13 cellular contexts compared by ENCODE assay signal in the genomic region with DNA sequence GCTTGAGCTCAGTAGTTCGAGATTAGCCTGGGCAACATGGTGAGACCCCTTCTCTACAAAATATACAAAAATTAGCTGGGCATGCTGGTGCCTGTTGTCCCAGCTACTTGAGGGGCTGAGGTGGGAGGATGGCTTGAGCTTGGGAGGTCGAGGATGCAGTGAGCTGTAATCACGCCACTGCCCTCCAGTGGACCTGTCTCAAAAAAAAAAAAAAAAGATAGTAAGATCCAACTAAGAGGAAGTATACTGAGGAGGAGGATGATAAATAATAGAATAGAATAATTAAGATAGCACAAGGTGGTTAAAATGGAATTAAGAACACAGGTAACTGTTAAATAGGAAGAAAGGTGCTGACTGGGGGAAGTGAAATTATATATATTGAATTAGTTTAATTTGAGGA. TPM values are rescaled to one million over a fixed set of nuclear protein-coding genes. Genes with fewer than 3 reads are reported as not detected.
DNase-seq lines count a peak whose midpoint lies in the region; FAIRE-seq and TF ChIP-seq lines count a peak whose summit lies in the region.
"Had no signal": no experiment of that assay in that cellular context is flagged by ENCODE, and none has a peak within 500 bp of the region (broad histone marks: within the 10 kb centered on the region; RNA-seq: fewer than 3 reads in every experiment).

No MANE protein-coding gene starts in this region.

- H3K27ac ChIP-seq in 22Rv1 (no peak overlapping the region), DOHH2 (ENCODE audit: low read depth, low read length) (no peak overlapping the region), OCI-LY1 (ENCODE audit: low read depth, low read length, poor library complexity, severe bottlenecking) (no peak overlapping the region), H1 (ENCODE audit: low read depth, low read length) (no peak overlapping the region), kidney (ENCODE audit: low read depth in 2 of 2, low read length in 2 of 2) (no peak overlapping the region)
- H3K27ac ChIP-seq: psoas muscle had no signal

- H4K8ac ChIP-seq in H1 (ENCODE audit: extremely low read depth, insufficient read depth, low read length): no peak overlapping the region

- H2AFZ ChIP-seq in OCI-LY1 (ENCODE audit: low read length) (no peak overlapping the region), H1 (ENCODE audit: low read length) (no peak overlapping the region)

- no peak overlapping the region for H2AK5ac ChIP-seq in H1 (ENCODE audit: low read depth, low read length)

- TF ChIP-seq EP300 in H1 (IDR thresholded peaks at IDR 0.05; ENCODE audit: borderline replicate concordance in 1 of 2, low read depth in 2 of 2, low read length in 2 of 2): no peak

- H3K18ac ChIP-seq in H1 (ENCODE audit: extremely low read depth, low read length): no peak overlapping the region

- no peak for TF ChIP-seq POLR2A in H1 (IDR thresholded peaks at IDR 0.05; ENCODE audit: control extremely low read depth in 1 of 2, low read depth in 2 of 2, low read length in 2 of 2)

- CTCF ChIA-PET in H1 (lab: Charles Lee; ENCODE audit: partially characterized antibody): interaction anchor here (0.5 to 1.4 kb wide), 3 partner anchors 37 to 189 kb away, joined by 3 to 5 read pairs (median 5); no protein-coding TSS in a partner anchor

- H3F3A ChIP-seq in DOHH2 (ENCODE audit: control insufficient read depth, insufficient read depth) (no peaks in the 10 kb centered on the region), OCI-LY1 (ENCODE audit: insufficient read depth, low read length) (no peaks in the 10 kb centered on the region; the same call in 1 of the 2 replicates)

- no peak overlapping the region for H2BK120ac ChIP-seq in H1 (replicated peaks; ENCODE audit: low read depth, low read length)

- no peaks in the 10 kb centered on the region for H3K79me1 ChIP-seq in H1 (ENCODE audit: low read depth, low read length)

- no peak overlapping the region for H2BK20ac ChIP-seq in H1 (ENCODE audit: low read length)

- no peak overlapping the region for H4K5ac ChIP-seq in H1 (ENCODE audit: insufficient read length, low read depth, low read length)

- H4K20me1 ChIP-seq in DOHH2 (ENCODE audit: control insufficient read depth, insufficient read depth, low read depth, low read length) (no peaks in the 10 kb centered on the region), OCI-LY1 (ENCODE audit: insufficient read depth, low read length) (no peaks in the 10 kb centered on the region), H1 (replicated peaks in 1 of 2; ENCODE audit: control insufficient read depth in 1 of 2, insufficient read depth in 2 of 2, low read length in 2 of 2) (no peaks in the 10 kb centered on the region)

- H3K36me3 ChIP-seq in DOHH2 (ENCODE audit: control insufficient read depth, low read length) (no peaks in the 10 kb centered on the region), OCI-LY1 (ENCODE audit: insufficient read depth, low read length) (no peaks in the 10 kb centered on the region), H1 (ENCODE audit: control insufficient read depth in 2 of 4, insufficient read depth in 4 of 4, low read length in 3 of 4) (no peaks in the 10 kb centered on the region), kidney (ENCODE audit: control insufficient read depth in 1 of 2, insufficient read depth in 2 of 2, low read length in 2 of 2) (no peaks in the 10 kb centered on the region)

- H3K9me2 ChIP-seq in DOHH2 (replicated peaks; ENCODE audit: control insufficient read depth, low read length): no peaks in the 10 kb centered on the region
- no peaks in the 10 kb centered on the region for H3K9me2 ChIP-seq in OCI-LY1 (ENCODE audit: low read depth, low read length)

- peak; percentile 54 to 58 for TF ChIP-seq RAD21 in H1 (IDR thresholded peaks at IDR 0.05 in 1 of 2, conservative IDR thresholded peaks at IDR 0.05 in 1 of 2; ENCODE audit: low read depth in 2 of 2, low read length in 2 of 2)

- H3K4me2 ChIP-seq in DOHH2 (ENCODE audit: low read length) (peak overlapping the region; percentile 43), OCI-LY1 (ENCODE audit: low read length) (no peak overlapping the region), H1 (ENCODE audit: insufficient read depth in 1 of 2, low read depth in 2 of 2, low read length in 2 of 2) (no peak overlapping the region)

- no peak overlapping the region for H3K14ac ChIP-seq in H1 (ENCODE audit: insufficient read length)

- H3K9ac ChIP-seq in OCI-LY1 (ENCODE audit: low read length) (no peak overlapping the region), H1 (replicated peaks in 1 of 4; ENCODE audit: extremely low read depth in 1 of 4, low read depth in 3 of 4, low read length in 3 of 4) (no peak overlapping the region), kidney (ENCODE audit: low read length in 2 of 2) (no peak overlapping the region)

- H3K4me3 ChIP-seq in DOHH2 (ENCODE audit: low read length): peak overlapping the region; percentile 10; the same call in 1 of the 2 replicates
- no peak overlapping the region for H3K4me3 ChIP-seq in OCI-LY1 (ENCODE audit: low read depth, low read length, poor library complexity, severe bottlenecking)
- H3K4me3 ChIP-seq in H1 (ENCODE audit: extremely low read depth in 1 of 4, insufficient read depth in 2 of 4, low read depth in 3 of 4, low read length in 4 of 4): no peak overlapping the region
- H3K4me3 ChIP-seq in kidney (ENCODE audit: low read length in 2 of 2): no peak overlapping the region
- H3K4me3 ChIP-seq: psoas muscle had no signal

- H3K79me2 ChIP-seq in DOHH2 (ENCODE audit: control insufficient read depth, low read length): no peaks in the 10 kb centered on the region
- no peaks in the 10 kb centered on the region for H3K79me2 ChIP-seq in OCI-LY1 (ENCODE audit: insufficient read depth, low read length)
- no peaks in the 10 kb centered on the region for H3K79me2 ChIP-seq in H1 (ENCODE audit: control insufficient read depth in 1 of 2, insufficient read depth in 2 of 2, low read length in 2 of 2)

- intact Hi-C loops in kidney (cut with DNase I): no loop called here

- TF ChIP-seq CTCF in 22Rv1 (IDR thresholded peaks at IDR 0.05): peak; percentile 15; the same call in 1 of the 2 replicates
- TF ChIP-seq CTCF in DOHH2 (IDR thresholded peaks at IDR 0.05; ENCODE audit: low read depth, low read length, poor library complexity, severe bottlenecking): peak; percentile 50
- peak; percentile 50 for TF ChIP-seq CTCF in OCI-LY1 (IDR thresholded peaks at IDR 0.05; ENCODE audit: low read length)
- TF ChIP-seq CTCF in H1 (IDR thresholded peaks at IDR 0.05; ENCODE audit: control extremely low read depth in 1 of 3, insufficient read depth in 1 of 3, low read depth in 1 of 3, low read length in 3 of 3): peak in 1 of 3 experiments; percentile 25; a peak in 2 of 4 replicates
- no peak for TF ChIP-seq CTCF in kidney (IDR thresholded peaks at IDR 0.05; ENCODE audit: borderline replicate concordance, extremely low read depth, insufficient read depth)

- no peak overlapping the region for H4K91ac ChIP-seq in H1 (replicated peaks; ENCODE audit: insufficient read length, low read length)

- H2BK5ac ChIP-seq in H1 (ENCODE audit: low read depth, low read length): no peak overlapping the region

- DNase-seq in H1 (ENCODE audit: low read depth in 1 of 2, low spot score in 2 of 2) (no peak), kidney (no peak), NCI-H187 treated with DMSO at 0.1 percent for 48 hours (lab: John Stamatoyannopoulos, UW) (no peak), activated gamma-delta T cell treated with Interleukin-2 at 50 U/mL for 16 hours (no peak), GM19240 (ENCODE audit: insufficient read length, low spot score) (no peak)
- DNase-seq: activated CD8-positive, alpha-beta T cell treated with anti-CD3 and anti-CD28 coated beads, Interleukin-2, amount 10 ng/mL, durations not matched to agents 7 days and 5 days; activated effector memory CD4-positive, alpha-beta T cell treated with anti-CD3 and anti-CD28 coated beads, Interleukin-2, amount 50 U/mL, for 16 hours; NCI-H2171; psoas muscle; stimulated activated CD4-positive, alpha-beta T cell treated with anti-CD3 and anti-CD28 coated beads, Interleukin-2, amount 100 ng/mL, for 48 hours had no signal

- H3K23me2 ChIP-seq in H1 (ENCODE audit: low read depth, low read length): no peaks in the 10 kb centered on the region

- H3K4ac ChIP-seq in H1 (replicated peaks; ENCODE audit: insufficient read length, low read depth, low read length): no peak overlapping the region

- H2BK12ac ChIP-seq in H1 (ENCODE audit: low read depth, low read length): no peak overlapping the region

- H3K23ac ChIP-seq in H1 (ENCODE audit: insufficient read length): no peak overlapping the region

- H3K27me3 ChIP-seq in DOHH2 (ENCODE audit: control insufficient read depth, low read length): no peaks in the 10 kb centered on the region
- H3K27me3 ChIP-seq in OCI-LY1 (ENCODE audit: insufficient read depth, low read length): no peaks in the 10 kb centered on the region
- no peaks in the 10 kb centered on the region for H3K27me3 ChIP-seq in H1 (replicated peaks in 1 of 4; ENCODE audit: control insufficient read depth in 3 of 4, extremely low read depth in 1 of 4, insufficient read depth in 3 of 4, low read length in 3 of 4)

- FAIRE-seq in H1 (lab: Jason Lieb, UNC): no peak
- no peak for FAIRE-seq in kidney (lab: Jason Lieb, UNC)

- H3K56ac ChIP-seq in H1 (replicated peaks; ENCODE audit: insufficient read length, low read depth, low read length): no peak overlapping the region

- H3K4me1 ChIP-seq in DOHH2 (ENCODE audit: control insufficient read depth, low read length) (peaks cover 19% of the 10 kb centered on the region), OCI-LY1 (ENCODE audit: insufficient read depth, low read length, severe bottlenecking) (peaks cover 25% of the 10 kb centered on the region), H1 (replicated peaks in 1 of 4; ENCODE audit: control insufficient read depth in 3 of 4, insufficient read depth in 4 of 4, low read length in 3 of 4) (no peaks in the 10 kb centered on the region), kidney (ENCODE audit: control insufficient read depth in 1 of 2, insufficient read depth in 1 of 2, low read depth in 1 of 2, low read length in 2 of 2) (no peaks in the 10 kb centered on the region)
- H3K4me1 ChIP-seq: psoas muscle had no signal

- 87% methylated on average over 3 of the region's 3 CpGs; no CpG with 5 or more reads in 1 of the 2 experiments for WGBS in H1 (ENCODE audit: extremely low coverage in 1 of 2, insufficient coverage in 1 of 2, insufficient read length in 1 of 2, insufficient replicate concordance in 2 of 2, low coverage in 1 of 2, low lambda C conversion rate in 2 of 2, missing lambda C conversion rate in 1 of 2), 2 experiments

- POLR2A ChIA-PET in H1 (lab: Charles Lee; ENCODE audit: partially characterized antibody): no interaction called here

- H3K9me3 ChIP-seq in DOHH2 (ENCODE audit: control insufficient read depth, insufficient read depth, low read length): no peaks in the 10 kb centered on the region
- no peaks in the 10 kb centered on the region for H3K9me3 ChIP-seq in OCI-LY1 (ENCODE audit: low read length)
- no peaks in the 10 kb centered on the region for H3K9me3 ChIP-seq in H1 (ENCODE audit: insufficient read depth in 2 of 2, low read depth in 1 of 2, low read length in 1 of 2)
- H3K9me3 ChIP-seq in kidney (ENCODE audit: control insufficient read depth in 1 of 2, low read length in 2 of 2): no peaks in the 10 kb centered on the region
- H3K9me3 ChIP-seq: psoas muscle had no signal

- H2BK15ac ChIP-seq in H1 (ENCODE audit: low read length): no peak overlapping the region

RNA-seq across cellular contexts. Expression of a gene that starts 37.0 kb away (rescaled TPM):
- 20.9 and 23.1 TPM in 2 replicates for total RNA-seq in H1 (2021; fragmentation: NEBNext Ultra II Directional; extraction: Animal tissue kit (Norgen Biotek cat#: 25700))
- 4.1 and 8.0 TPM in 2 replicates for polyA plus RNA-seq in H1 (2011; rRNA removed)
- polyA plus RNA-seq in H1 (2011; cell fraction: cytosol; rRNA removed): 9.3 TPM
- polyA plus RNA-seq in H1 (2011; cell fraction: nucleus; rRNA removed): 3.9 TPM
- 11.0 to 21.2 TPM (median 13.7 TPM) in 4 replicates for polyA plus RNA-seq in H1 (2012, experiment 1 of 2)
- 1.7 TPM for polyA plus RNA-seq in H1 (2012, experiment 2 of 2)
- 44.4 TPM for polyA plus RNA-seq in H1 (2013, experiment 1 of 2)
- 40.4 TPM for polyA plus RNA-seq in H1 (2013, experiment 2 of 2)
- polyA minus RNA-seq in H1 (2011; rRNA and poly(A)+ RNA removed): 13.4 and 15.5 TPM in 2 replicates
- 11.4 TPM for polyA minus RNA-seq in H1 (2011; cell fraction: cytosol; rRNA and poly(A)+ RNA removed)
- polyA minus RNA-seq in H1 (2011; cell fraction: nucleus; rRNA and poly(A)+ RNA removed): 16.8 TPM
- total RNA-seq in kidney: 20.8 TPM
- polyA plus RNA-seq in kidney (ENCODE audit: insufficient read depth, low read depth, low replicate concordance): 3.1 TPM
